ENCODE assay signal across 9 cellular contexts in the genomic region with DNA sequence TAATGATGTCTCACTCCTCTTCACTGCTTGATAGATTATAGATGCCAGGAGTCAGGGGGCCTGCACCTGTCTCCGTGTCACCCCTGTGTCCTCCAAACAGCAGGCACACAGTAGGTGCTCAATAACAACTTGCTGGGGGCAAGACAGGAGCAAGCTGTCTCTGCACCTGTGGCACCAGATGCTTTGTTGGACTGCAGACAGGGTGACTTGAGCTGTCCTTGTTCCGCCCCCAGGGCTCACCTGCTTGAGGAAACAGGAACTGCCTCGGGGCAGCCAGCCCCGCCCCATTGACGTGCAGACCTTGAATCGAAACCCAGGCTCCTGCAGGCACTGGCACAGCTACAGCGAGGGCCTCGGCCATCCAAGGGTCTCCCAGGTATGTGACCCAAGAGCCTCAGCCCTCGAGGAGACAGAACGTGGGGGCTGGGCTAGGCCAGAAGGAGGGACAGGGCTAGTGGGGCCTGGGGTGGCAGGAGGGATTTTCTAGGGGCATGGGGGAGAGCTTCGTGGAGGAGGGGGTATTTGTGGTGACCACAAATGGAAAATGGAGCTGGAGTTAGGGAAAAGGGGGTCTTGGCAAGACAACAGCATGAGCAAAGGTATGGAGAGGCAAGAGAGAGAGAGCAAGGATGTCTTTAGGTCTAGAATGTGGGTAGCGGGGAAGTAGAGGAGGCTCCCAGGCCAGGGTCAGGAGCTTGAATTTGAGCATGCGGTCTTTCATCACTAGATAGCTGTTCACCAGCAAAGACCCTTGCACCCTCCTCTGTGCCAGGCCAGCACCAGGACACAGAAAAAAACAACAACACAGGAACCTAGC. TPM values are rescaled to one million over a fixed set of nuclear protein-coding genes. Genes with fewer than 3 reads are reported as not detected.
DNase-seq lines count a peak whose midpoint lies in the region; ATAC-seq, FAIRE-seq and TF ChIP-seq lines count a peak whose summit lies in the region.
"Had no signal": no experiment of that assay in that cellular context is flagged by ENCODE, and none has a peak within 500 bp of the region (broad histone marks: within the 10 kb centered on the region; RNA-seq: fewer than 3 reads in every experiment).

A gene with protein sequence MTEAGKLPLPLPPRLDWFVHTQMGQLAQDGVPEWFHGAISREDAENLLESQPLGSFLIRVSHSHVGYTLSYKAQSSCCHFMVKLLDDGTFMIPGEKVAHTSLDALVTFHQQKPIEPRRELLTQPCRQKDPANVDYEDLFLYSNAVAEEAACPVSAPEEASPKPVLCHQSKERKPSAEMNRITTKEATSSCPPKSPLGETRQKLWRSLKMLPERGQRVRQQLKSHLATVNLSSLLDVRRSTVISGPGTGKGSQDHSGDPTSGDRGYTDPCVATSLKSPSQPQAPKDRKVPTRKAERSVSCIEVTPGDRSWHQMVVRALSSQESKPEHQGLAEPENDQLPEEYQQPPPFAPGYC (plus strand): TSS at position 287 of the 817 bp plus-strand sequence. CDS start 5,066 bp downstream, outside the sequence.

- no peak within 1 kb of the TSS for H2AFZ ChIP-seq in keratinocyte (ENCODE audit: control insufficient read depth, low read length)

- H3K27ac ChIP-seq in keratinocyte (ENCODE audit: control insufficient read depth, insufficient read depth, low read length) = no peak within 1 kb of the TSS
- H3K27ac ChIP-seq in SJCRH30 = no peak within 1 kb of the TSS

- no peaks in the 10 kb centered on the region for H3K79me2 ChIP-seq in keratinocyte (ENCODE audit: control insufficient read depth, insufficient read depth, low read length)

- ATAC-seq in GM18502 (IDR thresholded peaks at IDR 0.05; ENCODE audit: poor library complexity, unreplicated experiment) (peak; percentile 61), HG02840 (IDR thresholded peaks at IDR 0.05; ENCODE audit: low FRiP score, unreplicated experiment) (peak; percentile 51), HG02870 (IDR thresholded peaks at IDR 0.05; ENCODE audit: unreplicated experiment) (no peak)

- peak within 1 kb of the TSS; percentile 86 for H3K4me3 Mint-ChIP-seq in activated T-cell treated with anti-CD3 and anti-CD28 coated beads, Interleukin-2, amount 50 U/mL, for 24 hours

- H3K9me3 ChIP-seq in keratinocyte (ENCODE audit: control insufficient read depth, low read depth, low read length) = no peaks in the 10 kb centered on the region
- H3K9me3 ChIP-seq in SJCRH30 (replicated peaks) = no peaks in the 10 kb centered on the region

- H3K4me1 ChIP-seq in keratinocyte (ENCODE audit: control insufficient read depth, extremely low read depth, insufficient read depth, low read length) (peaks cover 5% of the 10 kb centered on the region), SJCRH30 (peaks cover 16% of the 10 kb centered on the region)

- H3K9me3 Mint-ChIP-seq in activated T-cell treated with anti-CD3 and anti-CD28 coated beads, Interleukin-2, amount 50 U/mL, for 24 hours = no peaks in the 10 kb centered on the region

- peaks cover 10% of the 10 kb centered on the region for H3K36me3 Mint-ChIP-seq in activated T-cell treated with anti-CD3 and anti-CD28 coated beads, Interleukin-2, amount 50 U/mL, for 24 hours (ENCODE audit: low read depth)

- H3K4me3 ChIP-seq in keratinocyte (ENCODE audit: control insufficient read depth in 2 of 3, extremely low read depth in 1 of 3, insufficient read depth in 2 of 3, low read depth in 1 of 3, low read length in 3 of 3) (no peak within 1 kb of the TSS), SJCRH30 (no peak within 1 kb of the TSS)

- H3K27ac Mint-ChIP-seq in activated T-cell treated with anti-CD3 and anti-CD28 coated beads, Interleukin-2, amount 50 U/mL, for 24 hours = peak within 1 kb of the TSS; percentile 92

- no peak for TF ChIP-seq CTCF in keratinocyte (optimal IDR thresholded peaks at IDR 0.05 in 1 of 3, IDR thresholded peaks at IDR 0.05 in 1 of 3, conservative IDR thresholded peaks at IDR 0.05 in 1 of 3; ENCODE audit: extremely low read depth in 1 of 3, insufficient read depth in 2 of 3, low read length in 3 of 3)

- dilution Hi-C loops in keratinocyte (cut with MboI; ENCODE audit: extremely low pct_ligation_motif_present, low sequenced_read_pairs) = no loop called here

- no peaks in the 10 kb centered on the region for H3K9me1 ChIP-seq in keratinocyte (ENCODE audit: control insufficient read depth, extremely low read depth, insufficient read depth, low read length)

- H4K20me1 ChIP-seq in keratinocyte (ENCODE audit: control insufficient read depth, extremely low read depth, insufficient read depth, low read length) = no peaks in the 10 kb centered on the region

- no peaks in the 10 kb centered on the region for H3K36me3 ChIP-seq in keratinocyte (ENCODE audit: control insufficient read depth in 2 of 2, extremely low read depth in 1 of 2, insufficient read depth in 2 of 2, low read length in 2 of 2)
- H3K36me3 ChIP-seq in SJCRH30 = no peaks in the 10 kb centered on the region

- peak within 1 kb of the TSS; percentile 23 for H3K9ac ChIP-seq in keratinocyte (ENCODE audit: control insufficient read depth, extremely low read depth, insufficient read depth, low read length)

- peak; percentile 73 for DNase-seq in NOMO-1 treated with dmso at 0.1 percent for 144 hours (lab: John Stamatoyannopoulos, UW; ENCODE audit: unreplicated experiment)
- DNase-seq in activated T-cell treated with anti-CD3 and anti-CD28 coated beads, Interleukin-2, amount 50 U/mL, for 24 hours = peak; percentile 80
- no peak for DNase-seq in keratinocyte (ENCODE audit: low read depth, low spot score)
- peak; percentile 40 to 63 for DNase-seq in stimulated activated CD8-positive, alpha-beta memory T cell treated with anti-CD3 and anti-CD28 coated beads, Interleukin-4, amount 100 ng/mL, for 4 hours (ENCODE audit: low read depth in 2 of 2, low spot score in 1 of 2)
- DNase-seq in SJCRH30 = no peak

- H3K4me1 Mint-ChIP-seq in activated T-cell treated with anti-CD3 and anti-CD28 coated beads, Interleukin-2, amount 50 U/mL, for 24 hours (ENCODE audit: low read depth) = peaks cover 37% of the 10 kb centered on the region

- no peak for FAIRE-seq in keratinocyte (lab: Jason Lieb, UNC)

- H3K4me2 ChIP-seq in keratinocyte (ENCODE audit: control insufficient read depth, extremely low read depth, insufficient read depth, low read depth, low read length) = peak within 1 kb of the TSS; percentile 22

- H3K27me3 ChIP-seq in keratinocyte (ENCODE audit: control insufficient read depth, extremely low read depth, insufficient read depth, low read length) (no peaks in the 10 kb centered on the region), SJCRH30 (no peaks in the 10 kb centered on the region)

- H3K27me3 Mint-ChIP-seq in activated T-cell treated with anti-CD3 and anti-CD28 coated beads, Interleukin-2, amount 50 U/mL, for 24 hours = no peaks in the 10 kb centered on the region

RNA-seq across cellular contexts. Expression of the gene that starts here (rescaled TPM):
- polyA plus RNA-seq in keratinocyte = 0.90 to 1.9 TPM (median 1.1 TPM) in 3 replicates
- polyA plus RNA-seq in keratinocyte (2011; ENCODE audit: low read depth) = not detected
- polyA plus RNA-seq in keratinocyte (2011; cell fraction: cytosol; rRNA removed) = 0.36 and 0.75 TPM in 2 replicates
- 1.0 and 1.5 TPM in 2 replicates for polyA plus RNA-seq in keratinocyte (2011; cell fraction: nucleus; rRNA removed)
- 0.23 and 1.4 TPM in 2 replicates for polyA plus RNA-seq in keratinocyte (2012; ENCODE audit: low replicate concordance)
- 0.89 to 1.9 TPM (median 1.5 TPM) in 3 replicates for polyA minus RNA-seq in keratinocyte
- polyA minus RNA-seq in keratinocyte (2011; cell fraction: cytosol; rRNA and poly(A)+ RNA removed) = not detected
- polyA minus RNA-seq in keratinocyte (2011; cell fraction: nucleus; rRNA and poly(A)+ RNA removed) = 0.63 TPM in 1 of 2 replicates, not detected in the other
- 0.23 and 0.42 TPM in 2 replicates for total RNA-seq in SJCRH30 (2014; rRNA removed; shearing (Covaris generic))
- total RNA-seq: SK-MEL-5 had no signal

Comparison
In these comparisons a context has a peak if more than half of its experiments do, and no peak if none do; other contexts are left out.
1. DNase-seq: peak in NOMO-1 treated with dmso at 0.1 percent for 144 hours (single experiment), activated T-cell treated with anti-CD3 and anti-CD28 coated beads, Interleukin-2, amount 50 U/mL, for 24 hours (single experiment) and stimulated activated CD8-positive, alpha-beta memory T cell treated with anti-CD3 and anti-CD28 coated beads, Interleukin-4, amount 100 ng/mL, for 4 hours (2 of 2); none in keratinocyte (single experiment) and SJCRH30 (0 of 2).